Comparison of ENCODE assay signal across 32 cellular contexts in genomic region chr5:112612663-112613062, GRCh38.
"Had no signal": no experiment of that assay in that cellular context is flagged by ENCODE, and none has a peak within 500 bp of the region (broad histone marks: within the 10 kb centered on the region; RNA-seq: fewer than 3 reads in every experiment).

No MANE protein-coding gene starts in this region.

- ATAC-seq: activated CD8-positive, alpha-beta T cell treated with anti-CD3 and anti-CD28 coated beads for 36 hours; activated T-cell treated with anti-CD3 and anti-CD28 coated beads, Interleukin-2, amount 50 U/mL, for 72 hours; activated T-helper 17 cell treated with anti-CD3 and anti-CD28 coated beads, Interleukin-2, amount 50 U/mL, for 72 hours had no signal

- H3K36me3 Mint-ChIP-seq: activated naive CD8-positive, alpha-beta T cell treated with anti-CD3 and anti-CD28 coated beads for 36 hours had no signal

- H3K9me3 Mint-ChIP-seq: activated CD8-positive, alpha-beta T cell treated with anti-CD3 and anti-CD28 coated beads for 36 hours; activated naive CD8-positive, alpha-beta T cell treated with anti-CD3 and anti-CD28 coated beads for 36 hours; activated T-cell treated with anti-CD3 and anti-CD28 coated beads, Interleukin-2, amount 50 U/mL, for 72 hours; activated T-helper 17 cell treated with anti-CD3 and anti-CD28 coated beads, Interleukin-2, amount 50 U/mL, for 72 hours; central memory CD8-positive, alpha-beta T cell had no signal

- DNase-seq: activated CD4-positive, alpha-beta T cell treated with anti-CD3 and anti-CD28 coated beads for 1 hour; activated CD4-positive, alpha-beta T cell treated with anti-CD3 and anti-CD28 coated beads for 48 hours; activated CD4-positive, CD25-positive, alpha-beta regulatory T cell; activated CD8-positive, alpha-beta T cell treated with anti-CD3 and anti-CD28 coated beads for 36 hours; activated effector memory CD4-positive, alpha-beta T cell treated with anti-CD3 and anti-CD28 coated beads, Interleukin-2, amount 50 U/mL, for 16 hours; activated naive CD4-positive, alpha-beta T cell; activated naive CD4-positive, alpha-beta T cell treated with anti-CD3 and anti-CD28 coated beads, Interleukin-2, amount 50 U/mL, for 16 hours; activated naive CD8-positive, alpha-beta T cell treated with anti-CD3 and anti-CD28 coated beads for 36 hours; activated T-cell treated with anti-CD3 and anti-CD28 coated beads, Interleukin-2, amount 50 U/mL, for 1 hour; activated T-cell treated with anti-CD3 and anti-CD28 coated beads, Interleukin-2, amount 50 U/mL, for 72 hours; amniotic stem cell; aorta; KG1; NCI-H1092 treated with DMSO at 0.1 percent for 48 hours; NCI-H1417; NCI-H146; NCI-H187; NCI-H2029 treated with DMSO at 0.1 percent for 48 hours; NCI-H2107; NCI-H345; NCI-H524 treated with DMSO at 0.1 percent for 48 hours; NK-92 treated with Interleukin-12 subunit alpha and Interleukin-12 subunit beta, amount 100 ng/mL, for 24 hours; OCI-M1; Right ventricle myocardium superior; SW 1271; T-helper 1 cell; T-helper 2 cell; T-helper 9 cell; WERI-Rb-1 had no signal

- H3K27ac Mint-ChIP-seq: activated CD8-positive, alpha-beta T cell treated with anti-CD3 and anti-CD28 coated beads for 36 hours; activated naive CD8-positive, alpha-beta T cell treated with anti-CD3 and anti-CD28 coated beads for 36 hours; activated T-cell treated with anti-CD3 and anti-CD28 coated beads, Interleukin-2, amount 50 U/mL, for 72 hours; activated T-helper 17 cell treated with anti-CD3 and anti-CD28 coated beads, Interleukin-2, amount 50 U/mL, for 72 hours had no signal

- H3K27me3 ChIP-seq: cardiac muscle cell had no signal

- H3K27ac ChIP-seq: cardiac muscle cell, WERI-Rb-1 had no signal

- H3K27me3 Mint-ChIP-seq: activated CD8-positive, alpha-beta T cell treated with anti-CD3 and anti-CD28 coated beads for 36 hours; activated naive CD8-positive, alpha-beta T cell treated with anti-CD3 and anti-CD28 coated beads for 36 hours; central memory CD8-positive, alpha-beta T cell had no signal

- H3K4me3 Mint-ChIP-seq: activated CD8-positive, alpha-beta T cell treated with anti-CD3 and anti-CD28 coated beads for 36 hours; activated naive CD8-positive, alpha-beta T cell treated with anti-CD3 and anti-CD28 coated beads for 36 hours; activated T-cell treated with anti-CD3 and anti-CD28 coated beads, Interleukin-2, amount 50 U/mL, for 72 hours; activated T-helper 17 cell treated with anti-CD3 and anti-CD28 coated beads, Interleukin-2, amount 50 U/mL, for 72 hours; central memory CD8-positive, alpha-beta T cell had no signal

- H3K36me3 ChIP-seq: cardiac muscle cell, WERI-Rb-1 had no signal

- H3K4me3 ChIP-seq: cardiac muscle cell had no signal

- H3K4me1 Mint-ChIP-seq: activated naive CD8-positive, alpha-beta T cell treated with anti-CD3 and anti-CD28 coated beads for 36 hours; activated T-helper 17 cell treated with anti-CD3 and anti-CD28 coated beads, Interleukin-2, amount 50 U/mL, for 72 hours; central memory CD8-positive, alpha-beta T cell had no signal
